1 cellular context compared by ENCODE assay signal in the genomic region with DNA sequence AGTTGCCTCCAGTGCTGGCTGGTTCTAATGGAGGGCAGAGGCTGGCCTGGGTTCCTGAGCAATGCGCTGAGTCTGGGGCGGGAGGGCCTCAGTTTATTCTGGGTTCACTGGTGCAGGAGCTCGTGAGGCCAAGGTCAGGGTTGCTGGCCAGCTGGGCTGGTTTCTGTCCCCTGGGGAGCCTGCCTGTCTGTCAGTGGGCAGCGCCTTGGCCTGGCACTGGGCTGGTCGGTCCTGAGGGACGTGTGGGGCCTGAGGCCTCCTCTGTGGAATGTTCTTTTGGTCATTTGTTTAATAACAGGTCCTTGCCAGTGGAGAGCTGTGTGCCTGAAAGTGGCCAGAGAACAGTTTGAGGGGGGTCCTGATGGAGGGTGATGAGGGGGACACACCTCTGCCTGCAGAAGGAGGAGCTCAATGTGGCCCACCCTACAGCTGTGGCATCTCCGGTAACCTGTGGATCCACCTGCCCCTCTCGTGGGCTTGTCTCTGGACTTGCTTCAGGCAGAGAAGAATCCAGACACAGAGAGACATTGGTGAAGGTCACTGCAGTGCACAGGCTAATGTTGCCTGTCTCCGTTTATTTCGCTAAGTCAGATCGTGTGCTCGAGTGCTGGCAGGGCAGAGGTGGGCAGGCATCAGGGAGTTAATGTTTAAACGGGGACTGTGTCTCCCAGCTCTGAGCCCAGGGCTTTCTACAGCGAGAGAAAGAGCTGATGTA.
TF ChIP-seq lines count a peak whose summit lies in the region.

No MANE protein-coding gene starts in this region.

TF ChIP-seq in HepG2, 621 proteins besides CTCF, POLR2A, EP300 and RAD21 (continued from another document and continues in another):
- TF ChIP-seq SETDB1 (CRISPR knock-in tag; IDR thresholded peaks at IDR 0.05; ENCODE audit: borderline replicate concordance) (no peak), SALL2 (CRISPR knock-in tag; IDR thresholded peaks at IDR 0.05) (peak; percentile 19; the same call in 1 of the 2 replicates), CHCHD3 (CRISPR knock-in tag; IDR thresholded peaks at IDR 0.05) (no peak), ARNT2 (CRISPR knock-in tag; IDR thresholded peaks at IDR 0.05; ENCODE audit: low read depth) (no peak), SATB2 (CRISPR knock-in tag; IDR thresholded peaks at IDR 0.05) (no peak), ZSCAN31 (CRISPR knock-in tag; IDR thresholded peaks at IDR 0.05; ENCODE audit: low read depth) (0 out of 2 replicates have a peak, but pooled peaks have one; percentile 33), ZNF644 (CRISPR knock-in tag; IDR thresholded peaks at IDR 0.05; ENCODE audit: low read depth) (0 out of 2 replicates have a peak, but pooled peaks have one; percentile 28), ZNF333 (CRISPR knock-in tag; IDR thresholded peaks at IDR 0.05; ENCODE audit: borderline replicate concordance) (no peak; the same call in 1 of the 2 replicates), WIZ (CRISPR knock-in tag; IDR thresholded peaks at IDR 0.05) (no peak; the same call in 1 of the 2 replicates), HMGXB4 (CRISPR knock-in tag; IDR thresholded peaks at IDR 0.05; ENCODE audit: borderline replicate concordance in 1 of 2, low read depth in 1 of 2) (0 out of 4 replicates have a peak, but pooled peaks of 1 of the 2 experiments have one; percentile 33), ZFX (CRISPR knock-in tag; IDR thresholded peaks at IDR 0.05; ENCODE audit: low read depth) (peak; percentile 38), ATF2 (CRISPR knock-in tag; IDR thresholded peaks at IDR 0.05) (no peak), ATRX (CRISPR knock-in tag; IDR thresholded peaks at IDR 0.05; ENCODE audit: borderline replicate concordance) (no peak), ZBTB3 (CRISPR knock-in tag; IDR thresholded peaks at IDR 0.05; ENCODE audit: borderline replicate concordance, low read depth) (no peak), ZNF589 (CRISPR knock-in tag; conservative IDR thresholded peaks at IDR 0.05) (no peak), REPIN1 (CRISPR knock-in tag; IDR thresholded peaks at IDR 0.05; ENCODE audit: borderline replicate concordance, low read depth) (peak; percentile 51; the same call in 1 of the 2 replicates), ZNF598 (CRISPR knock-in tag; IDR thresholded peaks at IDR 0.05; ENCODE audit: borderline replicate concordance) (0 out of 2 replicates have a peak, but pooled peaks have one; percentile 49), ZNF296 (CRISPR knock-in tag; conservative IDR thresholded peaks at IDR 0.05) (0 out of 2 replicates have a peak, but pooled peaks have one; percentile 42), GATAD1 (CRISPR knock-in tag; IDR thresholded peaks at IDR 0.05) (peak; percentile 38; the same call in 1 of the 2 replicates), KAT2B (IDR thresholded peaks at IDR 0.05; ENCODE audit: borderline replicate concordance, low read depth, low read length) (no peak), KDM2A (CRISPR knock-in tag; IDR thresholded peaks at IDR 0.05; ENCODE audit: borderline replicate concordance, low read depth) (peak; percentile 26; the same call in 1 of the 2 replicates), PLRG1 (conservative IDR thresholded peaks at IDR 0.05) (no peak), ATF5 (CRISPR knock-in tag; IDR thresholded peaks at IDR 0.05; ENCODE audit: low read depth) (no peak), PHB2 (IDR thresholded peaks at IDR 0.05; ENCODE audit: partially characterized antibody) (no peak), CENPX (CRISPR knock-in tag; IDR thresholded peaks at IDR 0.05) (no peak), HNF4A (CRISPR knock-in tag; IDR thresholded peaks at IDR 0.05) (peak; percentile 70), CCDC6 (CRISPR knock-in tag; IDR thresholded peaks at IDR 0.05) (peak; percentile 83), ZMYM4 (CRISPR knock-in tag; IDR thresholded peaks at IDR 0.05) (peak; percentile 42), NFKB2 (CRISPR knock-in tag; IDR thresholded peaks at IDR 0.05; ENCODE audit: borderline replicate concordance) (0 out of 2 replicates have a peak, but pooled peaks have one; percentile 31), TAF1 (CRISPR knock-in tag; IDR thresholded peaks at IDR 0.05) (no peak), ZKSCAN8 (CRISPR knock-in tag; IDR thresholded peaks at IDR 0.05; ENCODE audit: borderline replicate concordance) (no peak), ZNF713 (CRISPR knock-in tag; IDR thresholded peaks at IDR 0.05) (no peak), MEIS2 (CRISPR knock-in tag; IDR thresholded peaks at IDR 0.05) (no peak), ZNF530 (CRISPR knock-in tag; IDR thresholded peaks at IDR 0.05; ENCODE audit: low read depth) (no peak), ZNF75D (CRISPR knock-in tag; IDR thresholded peaks at IDR 0.05; ENCODE audit: borderline replicate concordance) (no peak), ZNF761 (CRISPR knock-in tag; conservative IDR thresholded peaks at IDR 0.05) (no peak), ZKSCAN5 (CRISPR knock-in tag; IDR thresholded peaks at IDR 0.05) (no peak), ARID4A (CRISPR knock-in tag; IDR thresholded peaks at IDR 0.05; ENCODE audit: borderline replicate concordance) (peak; percentile 72; the same call in 1 of the 2 replicates), MEF2D (CRISPR knock-in tag; IDR thresholded peaks at IDR 0.05) (peak; percentile 40; the same call in 1 of the 2 replicates), PCBP1 (IDR thresholded peaks at IDR 0.05; ENCODE audit: borderline replicate concordance, low read depth, low read length) (0 out of 2 replicates have a peak, but pooled peaks have one; percentile 21), ZNF235 (CRISPR knock-in tag; IDR thresholded peaks at IDR 0.05; ENCODE audit: borderline replicate concordance) (no peak), SAP130 (CRISPR knock-in tag; IDR thresholded peaks at IDR 0.05; ENCODE audit: low read depth) (peak; percentile 73), KDM5B (CRISPR knock-in tag; IDR thresholded peaks at IDR 0.05; ENCODE audit: borderline replicate concordance) (peak; percentile 55; the same call in 1 of the 2 replicates), NFE2 (CRISPR knock-in tag; IDR thresholded peaks at IDR 0.05) (no peak), ZEB1 (IDR thresholded peaks at IDR 0.05; ENCODE audit: insufficient replicate concordance, low read depth) (no peak), ZBTB7B (CRISPR knock-in tag; IDR thresholded peaks at IDR 0.05) (peak; percentile 18; the same call in 1 of the 2 replicates), ZNF337 (CRISPR knock-in tag; IDR thresholded peaks at IDR 0.05; ENCODE audit: borderline replicate concordance, low read depth) (no peak), ZNF879 (CRISPR knock-in tag; IDR thresholded peaks at IDR 0.05) (no peak), ZNF792 (CRISPR knock-in tag; IDR thresholded peaks at IDR 0.05) (peak; percentile 76; the same call in 1 of the 2 replicates), HNRNPL (IDR thresholded peaks at IDR 0.05; ENCODE audit: low read depth, low read length) (peak; percentile 59; the same call in 1 of the 2 replicates), THYN1 (CRISPR knock-in tag; IDR thresholded peaks at IDR 0.05; ENCODE audit: borderline replicate concordance, low read depth) (no peak; the same call in 1 of the 2 replicates), ZNF605 (CRISPR knock-in tag; IDR thresholded peaks at IDR 0.05) (peak; percentile 29; the same call in 1 of the 2 replicates), MIER2 (CRISPR knock-in tag; IDR thresholded peaks at IDR 0.05) (no peak), PRPF4 (IDR thresholded peaks at IDR 0.05; ENCODE audit: low read depth, low read length, poor library complexity, severe bottlenecking) (no peak), ZNF143 (CRISPR knock-in tag; IDR thresholded peaks at IDR 0.05) (no peak), ZNF350 (CRISPR knock-in tag; IDR thresholded peaks at IDR 0.05; ENCODE audit: borderline replicate concordance, low read depth) (0 out of 2 replicates have a peak, but pooled peaks have one; percentile 15), GTF3A (CRISPR knock-in tag; conservative IDR thresholded peaks at IDR 0.05) (no peak), ZNF672 (CRISPR knock-in tag; IDR thresholded peaks at IDR 0.05) (no peak), SP5 (CRISPR knock-in tag; IDR thresholded peaks at IDR 0.05; ENCODE audit: borderline replicate concordance, low read depth) (peak; percentile 42; the same call in 1 of the 2 replicates), TGIF2 (CRISPR knock-in tag; IDR thresholded peaks at IDR 0.05) (0 out of 2 replicates have a peak, but pooled peaks have one; percentile 33), ZNF547 (CRISPR knock-in tag; IDR thresholded peaks at IDR 0.05) (no peak)
- TF ChIP-seq, protein P1, sequence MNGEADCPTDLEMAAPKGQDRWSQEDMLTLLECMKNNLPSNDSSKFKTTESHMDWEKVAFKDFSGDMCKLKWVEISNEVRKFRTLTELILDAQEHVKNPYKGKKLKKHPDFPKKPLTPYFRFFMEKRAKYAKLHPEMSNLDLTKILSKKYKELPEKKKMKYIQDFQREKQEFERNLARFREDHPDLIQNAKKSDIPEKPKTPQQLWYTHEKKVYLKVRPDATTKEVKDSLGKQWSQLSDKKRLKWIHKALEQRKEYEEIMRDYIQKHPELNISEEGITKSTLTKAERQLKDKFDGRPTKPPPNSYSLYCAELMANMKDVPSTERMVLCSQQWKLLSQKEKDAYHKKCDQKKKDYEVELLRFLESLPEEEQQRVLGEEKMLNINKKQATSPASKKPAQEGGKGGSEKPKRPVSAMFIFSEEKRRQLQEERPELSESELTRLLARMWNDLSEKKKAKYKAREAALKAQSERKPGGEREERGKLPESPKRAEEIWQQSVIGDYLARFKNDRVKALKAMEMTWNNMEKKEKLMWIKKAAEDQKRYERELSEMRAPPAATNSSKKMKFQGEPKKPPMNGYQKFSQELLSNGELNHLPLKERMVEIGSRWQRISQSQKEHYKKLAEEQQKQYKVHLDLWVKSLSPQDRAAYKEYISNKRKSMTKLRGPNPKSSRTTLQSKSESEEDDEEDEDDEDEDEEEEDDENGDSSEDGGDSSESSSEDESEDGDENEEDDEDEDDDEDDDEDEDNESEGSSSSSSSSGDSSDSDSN (CRISPR knock-in tag; IDR thresholded peaks at IDR 0.05) = peak; percentile 56; the same call in 1 of the 2 replicates
- TF ChIP-seq, protein P2, sequence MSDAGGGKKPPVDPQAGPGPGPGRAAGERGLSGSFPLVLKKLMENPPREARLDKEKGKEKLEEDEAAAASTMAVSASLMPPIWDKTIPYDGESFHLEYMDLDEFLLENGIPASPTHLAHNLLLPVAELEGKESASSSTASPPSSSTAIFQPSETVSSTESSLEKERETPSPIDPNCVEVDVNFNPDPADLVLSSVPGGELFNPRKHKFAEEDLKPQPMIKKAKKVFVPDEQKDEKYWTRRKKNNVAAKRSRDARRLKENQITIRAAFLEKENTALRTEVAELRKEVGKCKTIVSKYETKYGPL (CRISPR knock-in tag; IDR thresholded peaks at IDR 0.05) = no peak
